ENCODE assay signal across 12 cellular contexts in the genomic region with DNA sequence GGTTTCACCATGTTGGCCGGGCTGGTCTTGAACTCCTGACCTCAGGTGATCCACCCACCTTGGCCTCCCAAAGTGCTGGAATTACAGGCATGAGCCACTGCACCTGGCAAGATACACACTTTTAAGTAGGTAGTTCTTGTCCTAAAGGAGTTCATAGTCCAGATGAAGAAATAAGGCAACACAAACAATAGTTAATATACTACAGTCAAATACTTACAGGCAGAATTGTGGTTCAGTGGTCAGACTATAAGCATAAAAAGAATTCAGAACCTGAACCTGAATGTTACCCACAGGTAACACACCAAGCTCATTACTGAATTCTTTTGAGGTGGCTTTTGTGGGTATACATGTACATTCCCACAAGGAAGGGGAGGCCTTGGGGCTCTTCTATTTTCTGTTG. TPM values are rescaled to one million over a fixed set of nuclear protein-coding genes. Genes with fewer than 3 reads are reported as not detected.
DNase-seq lines count a peak whose midpoint lies in the region; ATAC-seq and TF ChIP-seq lines count a peak whose summit lies in the region.
"Had no signal": no experiment of that assay in that cellular context is flagged by ENCODE, and none has a peak within 500 bp of the region (broad histone marks: within the 10 kb centered on the region; RNA-seq: fewer than 3 reads in every experiment).

No MANE protein-coding gene starts in this region.

- no peaks in the 10 kb centered on the region for H3K9me3 ChIP-seq in body of pancreas

- no peaks in the 10 kb centered on the region for H3K36me3 ChIP-seq in body of pancreas (replicated peaks in 1 of 2; ENCODE audit: insufficient read depth in 1 of 2, low read depth in 2 of 2)

- no peak for TF ChIP-seq POLR2A in NB4 (IDR thresholded peaks at IDR 0.05; ENCODE audit: extremely low read depth, insufficient read length)
- TF ChIP-seq POLR2A in body of pancreas (IDR thresholded peaks at IDR 0.05) = no peak

- H3K4me3 ChIP-seq in NB4 (ENCODE audit: low read depth, low read length) (peak overlapping the region; percentile 99), body of pancreas (no peak overlapping the region)

- no peak for DNase-seq in activated CD4-positive, alpha-beta T cell treated with anti-CD3 and anti-CD28 coated beads, Interleukin-2, amount 10 ng/mL, durations not matched to agents 24 days and 14 days
- no peak for DNase-seq in activated CD4-positive, alpha-beta T cell treated with anti-CD3 and anti-CD28 coated beads for 1 hour
- DNase-seq in NB4 (ENCODE audit: low read depth) = no peak
- DNase-seq in body of pancreas = no peak
- DNase-seq in progenitor cell of endocrine pancreas (ENCODE audit: low spot score, unreplicated experiment) = no peak
- no peak for DNase-seq in GM10248 (ENCODE audit: extremely low spot score)
- DNase-seq in NCI-H2171 treated with DMSO at 0.1 percent for 48 hours (lab: John Stamatoyannopoulos, UW) = no peak
- no peak for DNase-seq in OCI-M2 (lab: John Stamatoyannopoulos, UW; ENCODE audit: unreplicated experiment)
- DNase-seq: activated CD8-positive, alpha-beta memory T cell treated with anti-CD3 and anti-CD28 coated beads for 24 hours; anterior cingulate cortex; dorsolateral prefrontal cortex; foreskin keratinocyte had no signal

- peak overlapping the region in 3 of 4 donors; percentile 85 to 91 (median 88) for H3K27ac ChIP-seq in body of pancreas
- H3K27ac ChIP-seq: foreskin keratinocyte had no signal

- H3K27ac Mint-ChIP-seq in activated CD4-positive, alpha-beta T cell treated with anti-CD3 and anti-CD28 coated beads, Interleukin-2, amount 10 ng/mL, durations not matched to agents 24 days and 14 days = no peak overlapping the region
- H3K27ac Mint-ChIP-seq in progenitor cell of endocrine pancreas = no peak overlapping the region

- intact Hi-C loops in activated CD4-positive, alpha-beta T cell treated with anti-CD3 and anti-CD28 coated beads, Interleukin-2, amount 10 ng/mL, durations not matched to agents 24 days and 14 days (cut with micrococcal nuclease) = loop anchor here (10.0 kb wide), 1 partner anchor 687 kb away; the partner anchor contains the start of gene SZRD1
- intact Hi-C loops in body of pancreas (cut with DNase I) = no loop called here

- H3K9me3 Mint-ChIP-seq in activated CD4-positive, alpha-beta T cell treated with anti-CD3 and anti-CD28 coated beads, Interleukin-2, amount 10 ng/mL, durations not matched to agents 24 days and 14 days = no peaks in the 10 kb centered on the region
- no peaks in the 10 kb centered on the region for H3K9me3 Mint-ChIP-seq in progenitor cell of endocrine pancreas (ENCODE audit: low read depth)

- no peak for TF ChIP-seq CTCF in NB4 (IDR thresholded peaks at IDR 0.05; ENCODE audit: low read depth, low read length)
- no peak for TF ChIP-seq CTCF in body of pancreas (IDR thresholded peaks at IDR 0.05)
- no peak for TF ChIP-seq CTCF in progenitor cell of endocrine pancreas (IDR thresholded peaks at IDR 0.05; ENCODE audit: unreplicated experiment)
- TF ChIP-seq CTCF in GM10248 (IDR thresholded peaks at IDR 0.05; ENCODE audit: control extremely low read depth, extremely low read depth, low read depth, missing control alignments) = no peak

- ATAC-seq in body of pancreas = no peak
- ATAC-seq: foreskin keratinocyte had no signal

- POLR2A ChIA-PET in GM10248 (lab: Yijun Ruan, JAX) = no interaction called here

- peaks cover 21% of the 10 kb centered on the region for H3K4me1 Mint-ChIP-seq in activated CD4-positive, alpha-beta T cell treated with anti-CD3 and anti-CD28 coated beads, Interleukin-2, amount 10 ng/mL, durations not matched to agents 24 days and 14 days
- H3K4me1 Mint-ChIP-seq in progenitor cell of endocrine pancreas (ENCODE audit: low read depth) = peaks cover 12% of the 10 kb centered on the region

- CTCF ChIA-PET in GM10248 (lab: Yijun Ruan, JAX) = interaction anchor here (1.0 to 1.1 kb wide), 3 partner anchors 33 to 431 kb away, joined by 3 read pairs; no protein-coding TSS in a partner anchor

- no peaks in the 10 kb centered on the region for H3K27me3 Mint-ChIP-seq in activated CD4-positive, alpha-beta T cell treated with anti-CD3 and anti-CD28 coated beads, Interleukin-2, amount 10 ng/mL, durations not matched to agents 24 days and 14 days
- H3K27me3 Mint-ChIP-seq in progenitor cell of endocrine pancreas = no peaks in the 10 kb centered on the region

- H3K4me3 Mint-ChIP-seq in activated CD4-positive, alpha-beta T cell treated with anti-CD3 and anti-CD28 coated beads, Interleukin-2, amount 10 ng/mL, durations not matched to agents 24 days and 14 days = peak overlapping the region; percentile 99
- H3K4me3 Mint-ChIP-seq in progenitor cell of endocrine pancreas (ENCODE audit: low read depth) = peak overlapping the region; percentile 97

- WGBS in body of pancreas, 2 donors = 22 to 57% methylated on average over 1 of the region's 1 CpG

- H3K27me3 ChIP-seq in body of pancreas = no peaks in the 10 kb centered on the region
- H3K27me3 ChIP-seq: dorsolateral prefrontal cortex, foreskin keratinocyte had no signal

- H3K4me1 ChIP-seq in body of pancreas = peaks cover 38% of the 10 kb centered on the region

- H3K36me3 Mint-ChIP-seq in activated CD4-positive, alpha-beta T cell treated with anti-CD3 and anti-CD28 coated beads, Interleukin-2, amount 10 ng/mL, durations not matched to agents 24 days and 14 days (ENCODE audit: low read depth) = peaks cover 13% of the 10 kb centered on the region
- no peaks in the 10 kb centered on the region for H3K36me3 Mint-ChIP-seq in progenitor cell of endocrine pancreas (ENCODE audit: insufficient read depth)

RNA-seq across cellular contexts. Expression of gene SDHB, which starts 1.8 kb away (rescaled TPM):
- 140 and 156 TPM in 2 replicates for total RNA-seq in activated CD4-positive, alpha-beta T cell treated with anti-CD3 and anti-CD28 coated beads, Interleukin-2, amount 10 ng/mL, durations not matched to agents 24 days and 14 days
- total RNA-seq in body of pancreas = 10 to 100 TPM; 38.9 to 59.4 TPM
- 46.3 and 51.6 TPM in 2 replicates for total RNA-seq in progenitor cell of endocrine pancreas

RNA-seq across cellular contexts. Expression of gene ATP13A2, which starts 40.3 kb away (rescaled TPM):
- 46.9 and 50.2 TPM in 2 replicates for total RNA-seq in activated CD4-positive, alpha-beta T cell treated with anti-CD3 and anti-CD28 coated beads, Interleukin-2, amount 10 ng/mL, durations not matched to agents 24 days and 14 days
- total RNA-seq in body of pancreas (10 to 100 TPM; 56.8 to 61.0 TPM), progenitor cell of endocrine pancreas (65.8 and 69.2 TPM in 2 replicates)
